Comparison of ENCODE assay signal across 26 cellular contexts in genomic region chr1:173315296-173315695, GRCh38.
A peak's percentile ranks its signal among the peaks of the same experiment; 100 is the strongest.
DNase-seq lines count a peak whose midpoint lies in the region; ATAC-seq, FAIRE-seq and TF ChIP-seq lines count a peak whose summit lies in the region.
"Had no signal": no experiment of that assay in that cellular context is flagged by ENCODE, and none has a peak within 500 bp of the region (broad histone marks: within the 10 kb centered on the region; RNA-seq: fewer than 3 reads in every experiment).

No MANE protein-coding gene starts in this region.

- no peak overlapping the region for H3K4me3 ChIP-seq in fibroblast of villous mesenchyme (ENCODE audit: low read depth, low read length)
- H3K4me3 ChIP-seq: A549; BLaER1 treated with 17β-estradiol and CSF1 and Interleukin-3, amounts not matched to agents 10 nM and 100 nM; GM23248 had no signal

- no peak for DNase-seq in D721Med (ENCODE audit: insufficient read length, low spot score)
- DNase-seq in SK-MEL-5 (ENCODE audit: low read depth, low spot score), result peak; percentile 47
- peak; percentile 23 for DNase-seq in fibroblast of villous mesenchyme (ENCODE audit: low read depth)
- DNase-seq in T-helper 17 cell, result no peak
- no peak for DNase-seq in iPS-NIHi11 (ENCODE audit: low spot score)
- DNase-seq: 8988T; ACHN; AML-193; BE2C; Calu3; CD4-positive, alpha-beta T cell; CD8-positive, alpha-beta memory T cell; COR-L47; DMS153; EL; GDM1; GM23248; H7; HCEC 1CT had no signal

- FAIRE-seq in D721Med (lab: Jason Lieb, UNC), result peak; percentile 32
- FAIRE-seq: GM12891, GM18507, H1 had no signal

- H3K36me3 Mint-ChIP-seq in T-helper 17 cell (ENCODE audit: low read depth), result peaks cover 2% of the 10 kb centered on the region
- H3K36me3 Mint-ChIP-seq: CD14-positive monocyte had no signal

- no peaks in the 10 kb centered on the region for H3K27me3 Mint-ChIP-seq in T-helper 17 cell
- H3K27me3 Mint-ChIP-seq: CD4-positive, alpha-beta T cell had no signal

- no peaks in the 10 kb centered on the region for H3K4me1 Mint-ChIP-seq in T-helper 17 cell
- H3K4me1 Mint-ChIP-seq: CD14-positive monocyte had no signal

- H3K4me3 Mint-ChIP-seq in T-helper 17 cell, result no peak overlapping the region
- H3K4me3 Mint-ChIP-seq: CD14-positive monocyte; CD4-positive, alpha-beta T cell; CD8-positive, alpha-beta memory T cell had no signal

- no peak for ATAC-seq in T-helper 17 cell
- no peak for ATAC-seq in HG02840 (IDR thresholded peaks at IDR 0.05; ENCODE audit: low FRiP score, unreplicated experiment)
- ATAC-seq: A549 had no signal

- peaks cover 2% of the 10 kb centered on the region for H3K9me3 ChIP-seq in T-helper 17 cell (ENCODE audit: control insufficient read depth, low read length, poor library complexity, severe bottlenecking)
- H3K9me3 ChIP-seq: A549, BE2C had no signal

- no peak overlapping the region for H3K27ac Mint-ChIP-seq in T-helper 17 cell
- H3K27ac Mint-ChIP-seq: CD14-positive monocyte; CD4-positive, alpha-beta T cell; CD8-positive, alpha-beta memory T cell had no signal

- TF ChIP-seq CTCF in D721Med (IDR thresholded peaks at IDR 0.05; ENCODE audit: insufficient read depth, missing control alignments) (no peak), fibroblast of villous mesenchyme (IDR thresholded peaks at IDR 0.05; ENCODE audit: insufficient read depth, low read depth, low read length) (no peak)

- in situ Hi-C loops in SK-MEL-5 (cut with HindIII; ENCODE audit: low pct_unique_long_range_greater_than_20kb, low sequenced_read_pairs), result no loop called here

Comparison
In these comparisons a context has a peak if more than half of its experiments do, and no peak if none do; other contexts are left out.
1. DNase-seq: peak in SK-MEL-5 (single experiment) and fibroblast of villous mesenchyme (single experiment); none in D721Med (single experiment), T-helper 17 cell (0 of 3) and iPS-NIHi11 (single experiment).